In genomic region chr1:214281902-214282695, GRCh38 we compare ENCODE assay signal across 8 cellular contexts. TPM values are rescaled to one million over a fixed set of nuclear protein-coding genes. Genes with fewer than 3 reads are reported as not detected.
DNase-seq lines count a peak whose midpoint lies in the region; ATAC-seq and TF ChIP-seq lines count a peak whose summit lies in the region.

No MANE protein-coding gene starts in this region.

- no peak overlapping the region for H3K27ac Mint-ChIP-seq in GM23338
- peak overlapping the region; percentile 89 for H3K27ac Mint-ChIP-seq in dendritic cell treated with granulocyte-macrophage colony-stimulating factor and Interleukin-4, amounts not matched to agents 40 ng/mL and 50 ng/mL, for 4 days

- H3K4me1 Mint-ChIP-seq in GM23338 = peaks cover 32% of the 10 kb centered on the region
- peaks cover 32% of the 10 kb centered on the region for H3K4me1 Mint-ChIP-seq in dendritic cell treated with granulocyte-macrophage colony-stimulating factor and Interleukin-4, amounts not matched to agents 40 ng/mL and 50 ng/mL, for 4 days (ENCODE audit: low read depth)

- peaks cover 4% of the 10 kb centered on the region for H3K36me3 Mint-ChIP-seq in GM23338 (ENCODE audit: low read depth)
- peaks cover 16% of the 10 kb centered on the region for H3K36me3 Mint-ChIP-seq in dendritic cell treated with granulocyte-macrophage colony-stimulating factor and Interleukin-4, amounts not matched to agents 40 ng/mL and 50 ng/mL, for 4 days (ENCODE audit: low read depth)

- H3K9me3 Mint-ChIP-seq in GM23338 = peaks cover 3% of the 10 kb centered on the region; the same call in 1 of the 3 replicates
- no peaks in the 10 kb centered on the region for H3K9me3 Mint-ChIP-seq in dendritic cell treated with granulocyte-macrophage colony-stimulating factor and Interleukin-4, amounts not matched to agents 40 ng/mL and 50 ng/mL, for 4 days

- H3K4me1 ChIP-seq in GM23338 (ENCODE audit: insufficient read depth) = peaks cover 18% of the 10 kb centered on the region
- H3K4me1 ChIP-seq in OCI-LY1 (ENCODE audit: insufficient read depth, low read length, severe bottlenecking) = peaks cover 10% of the 10 kb centered on the region
- peaks cover 0 to 5% of the 10 kb centered on the region in 2 donors for H3K4me1 ChIP-seq in uterus

- no peaks in the 10 kb centered on the region for H3K9me2 ChIP-seq in GM23338 (ENCODE audit: insufficient read depth)
- H3K9me2 ChIP-seq in OCI-LY1 (ENCODE audit: low read depth, low read length) = no peaks in the 10 kb centered on the region

- intact Hi-C loops in dendritic cell treated with granulocyte-macrophage colony-stimulating factor and Interleukin-4, amounts not matched to agents 40 ng/mL and 50 ng/mL, for 4 days (cut with micrococcal nuclease) = no loop called here
- intact Hi-C loops in uterus (cut with DNase I; ENCODE audit: low total_unique reads) = no loop called here

- peak overlapping the region; percentile 76 for H3K4me3 Mint-ChIP-seq in GM23338
- H3K4me3 Mint-ChIP-seq in dendritic cell treated with granulocyte-macrophage colony-stimulating factor and Interleukin-4, amounts not matched to agents 40 ng/mL and 50 ng/mL, for 4 days = peak overlapping the region; percentile 85

- H3K36me3 ChIP-seq in GM23338 (ENCODE audit: insufficient read depth) (no peaks in the 10 kb centered on the region), OCI-LY1 (ENCODE audit: insufficient read depth, low read length) (no peaks in the 10 kb centered on the region), uterus (no peaks in the 10 kb centered on the region)

- no peaks in the 10 kb centered on the region for H3K79me2 ChIP-seq in GM23338 (replicated peaks; ENCODE audit: insufficient read depth)
- H3K79me2 ChIP-seq in OCI-LY1 (ENCODE audit: insufficient read depth, low read length) = no peaks in the 10 kb centered on the region

- H3K4me3 ChIP-seq in GM23338 (peak overlapping the region; percentile 91), OCI-LY1 (ENCODE audit: low read depth, low read length, poor library complexity, severe bottlenecking) (peak overlapping the region; percentile 95), uterus (peak overlapping the region; percentile 61 to 91)

- TF ChIP-seq CTCF in C4-2B (conservative IDR thresholded peaks at IDR 0.05) (no peak), GM23338 (conservative IDR thresholded peaks at IDR 0.05; ENCODE audit: low read depth in 2 of 2) (no peak), OCI-LY1 (IDR thresholded peaks at IDR 0.05; ENCODE audit: low read length) (no peak), uterus (IDR thresholded peaks at IDR 0.05) (no peak)

- H3F3A ChIP-seq in GM23338 (replicated peaks; ENCODE audit: low read depth) = peaks cover 10% of the 10 kb centered on the region
- H3F3A ChIP-seq in OCI-LY1 (ENCODE audit: insufficient read depth, low read length) = no peaks in the 10 kb centered on the region

- H3K27me3 Mint-ChIP-seq in GM23338 (ENCODE audit: insufficient read depth, low read depth, poor library complexity) = peaks cover 45% of the 10 kb centered on the region
- peaks cover under 1% of the 10 kb centered on the region for H3K27me3 Mint-ChIP-seq in dendritic cell treated with granulocyte-macrophage colony-stimulating factor and Interleukin-4, amounts not matched to agents 40 ng/mL and 50 ng/mL, for 4 days

- no peaks in the 10 kb centered on the region for H3K9me3 ChIP-seq in OCI-LY1 (ENCODE audit: low read length)
- H3K9me3 ChIP-seq in uterus = no peaks in the 10 kb centered on the region

- peak overlapping the region; percentile 96 for H3K9ac ChIP-seq in OCI-LY1 (ENCODE audit: low read length)

- H2AFZ ChIP-seq in GM23338 (peak overlapping the region; percentile 97), OCI-LY1 (ENCODE audit: low read length) (peak overlapping the region; percentile 51; the same call in 1 of the 2 replicates)

- H3K27me3 ChIP-seq in GM23338 (ENCODE audit: insufficient read depth) (peaks cover 90% of the 10 kb centered on the region), OCI-LY1 (ENCODE audit: insufficient read depth, low read length) (no peaks in the 10 kb centered on the region), uterus (no peaks in the 10 kb centered on the region)

- DNase-seq in GM23338 (ENCODE audit: low spot score) (no peak), lung microvascular endothelial cell (ENCODE audit: low read depth in 2 of 2) (peak; percentile 36 to 74), uterus (peak; percentile 44 to 61)

- TF ChIP-seq POLR2A in uterus (IDR thresholded peaks at IDR 0.05) = no peak

- ATAC-seq in GM23338 (no peak), HG03135 (IDR thresholded peaks at IDR 0.05; ENCODE audit: unreplicated experiment) (no peak), HG03521 (IDR thresholded peaks at IDR 0.05; ENCODE audit: unreplicated experiment) (no peak)

- H3K27ac ChIP-seq in C4-2B (peak overlapping the region; percentile 78), GM23338 (ENCODE audit: low read depth) (no peak overlapping the region), OCI-LY1 (ENCODE audit: low read depth, low read length, poor library complexity, severe bottlenecking) (no peak overlapping the region), uterus (peak overlapping the region; percentile 79 to 91)

- H4K20me1 ChIP-seq in GM23338 (replicated peaks; ENCODE audit: insufficient read depth) = no peaks in the 10 kb centered on the region; the same call in 1 of the 2 replicates
- no peaks in the 10 kb centered on the region for H4K20me1 ChIP-seq in OCI-LY1 (ENCODE audit: insufficient read depth, low read length)

- H3K4me2 ChIP-seq in GM23338 (peak overlapping the region; percentile 95), OCI-LY1 (ENCODE audit: low read length) (peak overlapping the region; percentile 100)

TF ChIP-seq in GM23338, 12 proteins besides CTCF, POLR2A, EP300 and RAD21 (continues in another document):
- TF ChIP-seq EZH2phosphoT487 (IDR thresholded peaks at IDR 0.05; ENCODE audit: unreplicated experiment) = no peak
- no peak for TF ChIP-seq ZNF331 (CRISPR knock-in tag; IDR thresholded peaks at IDR 0.05; ENCODE audit: low read depth)
- TF ChIP-seq ETS1 (IDR thresholded peaks at IDR 0.05) = no peak
- TF ChIP-seq CREB1 (CRISPR knock-in tag; IDR thresholded peaks at IDR 0.05; ENCODE audit: low read depth) = no peak

RNA-seq across cellular contexts. Expression of gene SMYD2, which starts 1.1 kb away (rescaled TPM):
- total RNA-seq in GM23338 (2014; rRNA removed; shearing (Covaris generic)) = 2.3 and 3.6 TPM in 2 replicates
- 5.8 and 5.9 TPM in 2 replicates for polyA plus RNA-seq in GM23338 (2016; fragmentation: Nextera tagmentation; extraction: Ambion mirVana)
- total RNA-seq in lung microvascular endothelial cell (147 and 192 TPM in 2 replicates), uterus (10 to 100 TPM in 3 of 4 donors, 1 to 10 TPM in 1; 6.8 to 41.3 (median 19.2) TPM)

Comparison
In these comparisons a context has a peak if more than half of its experiments do, and no peak if none do; other contexts are left out.
1. H3K27ac ChIP-seq: peak in C4-2B (single experiment) and uterus (2 of 2); none in GM23338 (single experiment) and OCI-LY1 (single experiment).
2. Peak in every context shown above with its lines, with median percentiles within 50 percentile points of each other: H3K4me3 ChIP-seq.